Comparison of ENCODE assay signal across 8 cellular contexts in genomic region chr2:207163815-207164747, GRCh38. TPM values are rescaled to one million over a fixed set of nuclear protein-coding genes. Genes with fewer than 3 reads are reported as not detected.
DNase-seq lines count a peak whose midpoint lies in the region; ATAC-seq and TF ChIP-seq lines count a peak whose summit lies in the region.

No MANE protein-coding gene starts in this region.

- DNase-seq in A172 (ENCODE audit: low spot score) (peak; percentile 44), UCSD-AML1 (lab: John Stamatoyannopoulos, UW; ENCODE audit: unreplicated experiment) (peak; percentile 39), epithelial cell of esophagus (ENCODE audit: low read depth) (peak; percentile 62), thoracic aorta (ENCODE audit: low spot score) (peak; percentile 15), GOT3 (lab: John Stamatoyannopoulos, UW) (no peak)

- H3K4me3 ChIP-seq in GM12875 (ENCODE audit: low read depth, low read length) (peak overlapping the region; percentile 64), epithelial cell of esophagus (ENCODE audit: low read length) (peak overlapping the region; percentile 95), mononuclear cell (ENCODE audit: low read length) (peak overlapping the region; percentile 68), thoracic aorta (peak overlapping the region; percentile 95)

- H3K27ac ChIP-seq in thoracic aorta, result peak overlapping the region; percentile 99 to 100

- H3K9me3 ChIP-seq in mononuclear cell (ENCODE audit: low read depth, low read length), result no peaks in the 10 kb centered on the region
- H3K9me3 ChIP-seq in thoracic aorta, result no peaks in the 10 kb centered on the region

- ATAC-seq in thoracic aorta (ENCODE audit: insufficient number of reproducible peaks, low FRiP score, low read depth) (peak; percentile 8), GM19463 (IDR thresholded peaks at IDR 0.05; ENCODE audit: unreplicated experiment) (no peak)

- peaks cover 53% of the 10 kb centered on the region for H3K4me1 ChIP-seq in mononuclear cell (ENCODE audit: insufficient read depth, low read length)
- H3K4me1 ChIP-seq in thoracic aorta (ENCODE audit: control insufficient read depth in 1 of 2, low read depth in 2 of 2), result peaks cover 24 to 46% of the 10 kb centered on the region in 2 donors

- no peaks in the 10 kb centered on the region for H3K36me3 ChIP-seq in thoracic aorta

- H3K27me3 ChIP-seq in mononuclear cell (ENCODE audit: insufficient read depth, low read length) (no peaks in the 10 kb centered on the region), thoracic aorta (replicated peaks; ENCODE audit: insufficient read depth) (no peaks in the 10 kb centered on the region)

- TF ChIP-seq CTCF in GM12875 (IDR thresholded peaks at IDR 0.05; ENCODE audit: borderline replicate concordance, insufficient read depth, low read depth, low read length) (no peak), epithelial cell of esophagus (IDR thresholded peaks at IDR 0.05; ENCODE audit: insufficient read depth, low read depth, low read length, missing control alignments) (no peak), thoracic aorta (IDR thresholded peaks at IDR 0.05) (no peak)

RNA-seq across cellular contexts. Expression of gene KLF7, which starts 1.7 kb away (rescaled TPM):
- 9.1 and 13.7 TPM in 2 replicates for total RNA-seq in A172 (2014; rRNA removed; shearing (Covaris generic))
- total RNA-seq in mononuclear cell, result 81.5 TPM
- total RNA-seq in thoracic aorta, result 10 to 100 TPM; 27.2 to 28.3 TPM
